In genomic region chr5:2699686-2700085, GRCh38 we compare ENCODE assay signal across 38 cellular contexts. TPM values are rescaled to one million over a fixed set of nuclear protein-coding genes. Genes with fewer than 3 reads are reported as not detected.
"Had no signal": no experiment of that assay in that cellular context is flagged by ENCODE, and none has a peak within 500 bp of the region (broad histone marks: within the 10 kb centered on the region; RNA-seq: fewer than 3 reads in every experiment).

No MANE protein-coding gene starts in this region.

- ATAC-seq: activated naive CD8-positive, alpha-beta T cell treated with anti-CD3 and anti-CD28 coated beads, Interleukin-2, amount 50 U/mL, for 24 hours; K562; PC-3; Right ventricle myocardium inferior; SK-N-SH treated with all-trans-retinoic acid at 6 μM for 48 hours had no signal

- H3K27ac Mint-ChIP-seq: activated B cell treated with CpG ODN at 0.5 μM for 24 hours; activated CD4-positive, alpha-beta memory T cell treated with anti-CD3 and anti-CD28 coated beads for 36 hours; activated naive CD4-positive, alpha-beta T cell treated with anti-CD3 and anti-CD28 coated beads, Interleukin-2, amount 10 ng/mL, durations not matched to agents 7 days and 5 days; activated naive CD8-positive, alpha-beta T cell treated with anti-CD3 and anti-CD28 coated beads, Interleukin-2, amount 50 U/mL, for 24 hours; activated T-helper 1 cell treated with anti-CD3 and anti-CD28 coated beads, Interleukin-12 subunit alpha, Interleukin-12 subunit beta, Interleukin-2, Interleukin-4 antibody, amounts not matched to agents 30 ng/mL and 10 ng/mL and 1 ng/mL, durations not matched to agents 14 hours and 24 hours and 36 hours; brain had no signal

- H3K4me3 ChIP-seq: K562, Peyer's patch had no signal

- DNase-seq: activated B cell treated with CpG ODN at 0.5 μM for 24 hours; activated CD4-positive, alpha-beta memory T cell treated with anti-CD3 and anti-CD28 coated beads for 36 hours; activated CD4-positive, alpha-beta T cell treated with anti-CD3 and anti-CD28 coated beads for 4 hours; activated CD4-positive, alpha-beta T cell treated with anti-CD3 and anti-CD28 coated beads, Interleukin-2, amount 50 U/mL, for 1 hour; activated CD4-positive, CD25-positive, alpha-beta regulatory T cell treated with anti-CD3 and anti-CD28 coated beads, Interleukin-2, amount 50 U/mL, for 72 hours; activated CD8-positive, alpha-beta memory T cell treated with anti-CD3 and anti-CD28 coated beads, Interleukin-2, amount 50 U/mL, for 4 hours; activated effector memory CD4-positive, alpha-beta T cell treated with Interleukin-2 at 50 U/mL for 16 hours; activated naive CD4-positive, alpha-beta T cell treated with anti-CD3 and anti-CD28 coated beads, Interleukin-2, amount 10 ng/mL, durations not matched to agents 7 days and 5 days; activated naive CD8-positive, alpha-beta T cell treated with anti-CD3 and anti-CD28 coated beads, Interleukin-2, amount 50 U/mL, for 24 hours; activated T-cell treated with anti-CD3 and anti-CD28 coated beads for 4 hours; activated T-cell treated with anti-CD3 and anti-CD28 coated beads, Interleukin-2, amount 50 U/mL, for 4 hours; anterior cingulate cortex; NCI-H1048; NCI-H1436 treated with DMSO at 0.1 percent for 48 hours; NCI-H187; NCI-H2029 treated with DMSO at 0.1 percent for 48 hours; NCI-H2107; NCI-H2171; NCI-H510A; NCI-H526; NCI-H748 treated with DMSO at 0.1 percent for 48 hours; NK-92 treated with Interleukin-12 subunit alpha and Interleukin-12 subunit beta, amount 100 ng/mL, for 24 hours; PC-3; Peyer's patch; SIG-M5; SW 1271; T-helper 1 cell; T-helper 2 cell; T-helper 9 cell had no signal

- H3K9me3 ChIP-seq: Peyer's patch had no signal

- H3K27me3 ChIP-seq: Peyer's patch had no signal

- H3K27me3 Mint-ChIP-seq: activated B cell treated with CpG ODN at 0.5 μM for 24 hours; activated CD4-positive, alpha-beta memory T cell treated with anti-CD3 and anti-CD28 coated beads for 36 hours; activated naive CD4-positive, alpha-beta T cell treated with anti-CD3 and anti-CD28 coated beads, Interleukin-2, amount 10 ng/mL, durations not matched to agents 7 days and 5 days; activated naive CD8-positive, alpha-beta T cell; activated naive CD8-positive, alpha-beta T cell treated with anti-CD3 and anti-CD28 coated beads, Interleukin-2, amount 50 U/mL, for 24 hours had no signal

- H3K36me3 Mint-ChIP-seq: activated CD4-positive, alpha-beta memory T cell treated with anti-CD3 and anti-CD28 coated beads for 36 hours; activated naive CD4-positive, alpha-beta T cell treated with anti-CD3 and anti-CD28 coated beads, Interleukin-2, amount 10 ng/mL, durations not matched to agents 7 days and 5 days; activated naive CD8-positive, alpha-beta T cell; brain had no signal

- H3K27ac ChIP-seq: Peyer's patch, RWPE1, VCaP had no signal

- H3K4me1 ChIP-seq: Peyer's patch had no signal

- H3K4me1 Mint-ChIP-seq: activated B cell treated with CpG ODN at 0.5 μM for 24 hours; activated naive CD4-positive, alpha-beta T cell treated with anti-CD3 and anti-CD28 coated beads, Interleukin-2, amount 10 ng/mL, durations not matched to agents 7 days and 5 days; activated naive CD8-positive, alpha-beta T cell treated with anti-CD3 and anti-CD28 coated beads, Interleukin-2, amount 50 U/mL, for 24 hours had no signal

- H3K9me3 Mint-ChIP-seq: activated B cell treated with CpG ODN at 0.5 μM for 24 hours; activated naive CD8-positive, alpha-beta T cell treated with anti-CD3 and anti-CD28 coated beads, Interleukin-2, amount 50 U/mL, for 24 hours; activated T-cell treated with anti-CD3 and anti-CD28 coated beads, Interleukin-2, amount 50 U/mL, for 4 hours had no signal

- H3K36me3 ChIP-seq: Peyer's patch had no signal

- H3K4me3 Mint-ChIP-seq: activated B cell treated with CpG ODN at 0.5 μM for 24 hours; activated CD4-positive, alpha-beta memory T cell treated with anti-CD3 and anti-CD28 coated beads for 36 hours; activated naive CD4-positive, alpha-beta T cell treated with anti-CD3 and anti-CD28 coated beads, Interleukin-2, amount 10 ng/mL, durations not matched to agents 7 days and 5 days; activated naive CD8-positive, alpha-beta T cell; activated naive CD8-positive, alpha-beta T cell treated with anti-CD3 and anti-CD28 coated beads, Interleukin-2, amount 50 U/mL, for 24 hours; activated T-cell treated with anti-CD3 and anti-CD28 coated beads, Interleukin-2, amount 50 U/mL, for 4 hours; activated T-helper 1 cell treated with anti-CD3 and anti-CD28 coated beads, Interleukin-12 subunit alpha, Interleukin-12 subunit beta, Interleukin-2, Interleukin-4 antibody, amounts not matched to agents 30 ng/mL and 10 ng/mL and 1 ng/mL, durations not matched to agents 14 hours and 24 hours and 36 hours; brain had no signal

RNA-seq across cellular contexts. Expression of gene IRX2, which starts 51.8 kb away (rescaled TPM):
- total RNA-seq: activated B cell treated with CpG ODN at 0.5 μM for 24 hours; activated CD4-positive, alpha-beta memory T cell treated with anti-CD3 and anti-CD28 coated beads for 36 hours; activated T-helper 1 cell treated with anti-CD3 and anti-CD28 coated beads, Interleukin-12 subunit alpha, Interleukin-12 subunit beta, Interleukin-2, Interleukin-4 antibody, amounts not matched to agents 30 ng/mL and 10 ng/mL and 1 ng/mL, durations not matched to agents 14 hours and 24 hours and 36 hours; M059J; Peyer's patch had no signal
